Comparison of ENCODE assay signal across 8 cellular contexts in genomic region chr22:22576244-22576988, GRCh38. TPM values are rescaled to one million over a fixed set of nuclear protein-coding genes. Genes with fewer than 3 reads are reported as not detected.
DNase-seq lines count a peak whose midpoint lies in the region; ATAC-seq, FAIRE-seq and TF ChIP-seq lines count a peak whose summit lies in the region.

No MANE protein-coding gene starts in this region.

- TF ChIP-seq CTCF in breast epithelium (IDR thresholded peaks at IDR 0.05): peak in 2 of 3 donors; percentile 15 to 21
- peak; percentile 72 to 82 for TF ChIP-seq CTCF in left lung (IDR thresholded peaks at IDR 0.05)
- peak; percentile 84 for TF ChIP-seq CTCF in type B pancreatic cell (conservative IDR thresholded peaks at IDR 0.05)

- H3K36me3 ChIP-seq in breast epithelium: no peaks in the 10 kb centered on the region
- no peaks in the 10 kb centered on the region for H3K36me3 ChIP-seq in left lung

- no peak for FAIRE-seq in HTR-8/SVneo (lab: Jason Lieb, UNC)

- ATAC-seq in left lung: peak; percentile 85
- ATAC-seq in HG03342 (IDR thresholded peaks at IDR 0.05; ENCODE audit: unreplicated experiment): no peak

- in situ Hi-C loops in SK-MEL-5 (cut with HindIII; ENCODE audit: low pct_unique_long_range_greater_than_20kb, low sequenced_read_pairs): no loop called here

- no peak overlapping the region for H3K4me3 ChIP-seq in breast epithelium
- H3K4me3 ChIP-seq in left lung: no peak overlapping the region

- H3K27me3 ChIP-seq in breast epithelium (no peaks in the 10 kb centered on the region), left lung (peaks cover 0 to 2% of the 10 kb centered on the region in 2 donors)

- intact Hi-C loops in breast epithelium (cut with DNase I; ENCODE audit: low total_unique reads): no loop called here
- intact Hi-C loops in left lung (cut with DNase I): no loop called here

- H3K9me3 Mint-ChIP-seq in type B pancreatic cell (no peaks in the 10 kb centered on the region), immature natural killer cell (no peaks in the 10 kb centered on the region)

- peak; percentile 62 for DNase-seq in DMS53 (lab: John Stamatoyannopoulos, UW)
- DNase-seq in HTR-8/SVneo (ENCODE audit: insufficient read length, low spot score): peak; percentile 35
- peak; percentile 86 for DNase-seq in SK-MEL-5 (ENCODE audit: low read depth, low spot score)
- DNase-seq in breast epithelium (ENCODE audit: low spot score in 2 of 2): no peak
- DNase-seq in left lung: no peak
- no peak for DNase-seq in type B pancreatic cell (ENCODE audit: extremely low spot score, unreplicated experiment)
- DNase-seq in immature natural killer cell: no peak

- H3K4me3 Mint-ChIP-seq in type B pancreatic cell: no peak overlapping the region
- H3K4me3 Mint-ChIP-seq in immature natural killer cell: no peak overlapping the region

- H3K27ac ChIP-seq in breast epithelium (no peak overlapping the region), left lung (no peak overlapping the region)

- peaks cover 64% of the 10 kb centered on the region for H3K27me3 Mint-ChIP-seq in type B pancreatic cell
- peaks cover 4 to 8% (median 7%) of the 10 kb centered on the region in 3 donors for H3K27me3 Mint-ChIP-seq in immature natural killer cell (ENCODE audit: low read depth in 3 of 3)

- no peaks in the 10 kb centered on the region for H3K9me3 ChIP-seq in breast epithelium
- no peaks in the 10 kb centered on the region for H3K9me3 ChIP-seq in left lung

- no peaks in the 10 kb centered on the region for H3K4me1 Mint-ChIP-seq in type B pancreatic cell (ENCODE audit: unreplicated experiment)
- no peaks in the 10 kb centered on the region for H3K4me1 Mint-ChIP-seq in immature natural killer cell

- no peaks in the 10 kb centered on the region for H3K4me1 ChIP-seq in breast epithelium
- H3K4me1 ChIP-seq in left lung: no peaks in the 10 kb centered on the region

- H3K36me3 Mint-ChIP-seq in type B pancreatic cell: no peaks in the 10 kb centered on the region
- no peaks in the 10 kb centered on the region for H3K36me3 Mint-ChIP-seq in immature natural killer cell

- H3K27ac Mint-ChIP-seq in type B pancreatic cell: no peak overlapping the region
- H3K27ac Mint-ChIP-seq in immature natural killer cell: no peak overlapping the region

- no peak for TF ChIP-seq POLR2A in breast epithelium (IDR thresholded peaks at IDR 0.05)

RNA-seq across cellular contexts. Expression of gene PRAME, which starts 17.4 kb away (rescaled TPM):
- total RNA-seq in SK-MEL-5 (2014; rRNA removed; shearing (Covaris generic)): 323 and 336 TPM in 2 replicates
- 434 and 500 TPM in 2 replicates for polyA plus RNA-seq in SK-MEL-5 (2015; cell fraction: cytosol; rRNA removed)
- 1,841 and 1,849 TPM in 2 replicates for polyA plus RNA-seq in SK-MEL-5 (2015; cell fraction: nucleus; rRNA removed)
- total RNA-seq in breast epithelium (under 1 TPM in 1 of 3 donors, not detected in 2; 0.33 TPM), left lung (not detected), type B pancreatic cell (ENCODE audit: low replicate concordance) (0.10 TPM in 1 of 2 replicates, not detected in the other)
- polyA plus RNA-seq in immature natural killer cell: not detected

RNA-seq across cellular contexts. Expression of gene ZNF280A, which starts 56.3 kb away (rescaled TPM):
- total RNA-seq in SK-MEL-5 (2014; rRNA removed; shearing (Covaris generic)): 8.6 and 10.6 TPM in 2 replicates
- polyA plus RNA-seq in SK-MEL-5 (2015; cell fraction: cytosol; rRNA removed): 4.8 and 7.8 TPM in 2 replicates
- polyA plus RNA-seq in SK-MEL-5 (2015; cell fraction: nucleus; rRNA removed): 6.8 and 7.3 TPM in 2 replicates
- not detected for total RNA-seq in breast epithelium
- total RNA-seq in left lung: not detected
- total RNA-seq in type B pancreatic cell (ENCODE audit: low replicate concordance): not detected in 2 replicates
- polyA plus RNA-seq in immature natural killer cell: not detected

Comparison
In these comparisons a context has a peak if more than half of its experiments do, and no peak if none do; other contexts are left out.
1. DNase-seq: peak in DMS53 (single experiment), HTR-8/SVneo (single experiment) and SK-MEL-5 (single experiment); none in breast epithelium (0 of 2), left lung (0 of 2), type B pancreatic cell (single experiment) and immature natural killer cell (0 of 3).
2. CTCF ChIP-seq: peak in every context shown above with its lines; median percentile 84 in type B pancreatic cell; 77 in left lung; 18 in breast epithelium.
3. RNA of gene PRAME, which starts 17.4 kb away (total RNA-seq): 323 to 336 TPM in SK-MEL-5; 0.10 TPM in type B pancreatic cell, 0.33 TPM in breast epithelium and not detected in left lung; every median in the first group is over 100 times any median in the second.